Comparison of ENCODE assay signal across 9 cellular contexts in genomic region chr11:96154802-96155520, GRCh38.
A peak's percentile ranks its signal among the peaks of the same experiment; 100 is the strongest.
DNase-seq lines count a peak whose midpoint lies in the region; TF ChIP-seq lines count a peak whose summit lies in the region.
"Had no signal": no experiment of that assay in that cellular context is flagged by ENCODE, and none has a peak within 500 bp of the region (broad histone marks: within the 10 kb centered on the region; RNA-seq: fewer than 3 reads in every experiment).

No MANE protein-coding gene starts in this region.

- H3K9me3 ChIP-seq in Peyer's patch = no peaks in the 10 kb centered on the region

- H3K27me3 ChIP-seq in Peyer's patch = no peaks in the 10 kb centered on the region

- no peak for TF ChIP-seq CTCF in Peyer's patch (IDR thresholded peaks at IDR 0.05)
- no peak for TF ChIP-seq CTCF in epithelial cell of esophagus (IDR thresholded peaks at IDR 0.05; ENCODE audit: insufficient read depth, low read depth, low read length, missing control alignments)
- no peak for TF ChIP-seq CTCF in osteocyte (IDR thresholded peaks at IDR 0.05)
- no peak for TF ChIP-seq CTCF in GM10266 (IDR thresholded peaks at IDR 0.05; ENCODE audit: control insufficient read depth, insufficient read depth, low read depth, missing control alignments)

- H3K4me3 ChIP-seq in Peyer's patch = no peak overlapping the region
- H3K4me3 ChIP-seq in epithelial cell of esophagus (ENCODE audit: low read length) = no peak overlapping the region

- no peaks in the 10 kb centered on the region for H3K36me3 Mint-ChIP-seq in osteocyte (ENCODE audit: unreplicated experiment)

- DNase-seq in AG20443 (ENCODE audit: low spot score) (peak; percentile 58), Peyer's patch (no peak), epithelial cell of esophagus (ENCODE audit: low read depth) (peak; percentile 44), osteocyte (ENCODE audit: extremely low spot score, unreplicated experiment) (no peak), activated gamma-delta T cell (lab: John Stamatoyannopoulos, UW) (no peak), pons (ENCODE audit: low spot score) (no peak), GM10266 (ENCODE audit: extremely low spot score) (no peak), NCI-H2196 treated with DMSO at 0.1 percent for 48 hours (lab: John Stamatoyannopoulos, UW; ENCODE audit: unreplicated experiment) (no peak)
- DNase-seq: activated CD4-positive, alpha-beta T cell treated with anti-CD3 and anti-CD28 coated beads for 1 hour had no signal

- no peaks in the 10 kb centered on the region for H3K27me3 Mint-ChIP-seq in osteocyte (ENCODE audit: unreplicated experiment)

- TF ChIP-seq POLR2A in Peyer's patch (IDR thresholded peaks at IDR 0.05) = no peak

- H3K4me1 Mint-ChIP-seq in osteocyte (ENCODE audit: unreplicated experiment) = peaks cover 69% of the 10 kb centered on the region

- H3K27ac ChIP-seq in Peyer's patch = peak overlapping the region in 3 of 4 donors; percentile 38 to 82 (median 63)

- peak overlapping the region; percentile 27 for H3K4me3 Mint-ChIP-seq in osteocyte (ENCODE audit: unreplicated experiment)

- no peaks in the 10 kb centered on the region for H3K36me3 ChIP-seq in Peyer's patch

- H3K27ac Mint-ChIP-seq in osteocyte (ENCODE audit: unreplicated experiment) = peak overlapping the region; percentile 94

- H3K9me3 Mint-ChIP-seq in osteocyte (ENCODE audit: unreplicated experiment) = no peaks in the 10 kb centered on the region

- H3K4me1 ChIP-seq in Peyer's patch = peaks cover 0 to 31% (median 7%) of the 10 kb centered on the region in 4 donors

Comparison
In these comparisons a context has a peak if more than half of its experiments do, and no peak if none do; other contexts are left out.
1. DNase-seq: peak in AG20443 (single experiment) and epithelial cell of esophagus (single experiment); none in Peyer's patch (0 of 3), osteocyte (single experiment), activated gamma-delta T cell (single experiment), pons (single experiment), GM10266 (single experiment) and NCI-H2196 treated with DMSO at 0.1 percent for 48 hours (single experiment).